In the genomic region with DNA sequence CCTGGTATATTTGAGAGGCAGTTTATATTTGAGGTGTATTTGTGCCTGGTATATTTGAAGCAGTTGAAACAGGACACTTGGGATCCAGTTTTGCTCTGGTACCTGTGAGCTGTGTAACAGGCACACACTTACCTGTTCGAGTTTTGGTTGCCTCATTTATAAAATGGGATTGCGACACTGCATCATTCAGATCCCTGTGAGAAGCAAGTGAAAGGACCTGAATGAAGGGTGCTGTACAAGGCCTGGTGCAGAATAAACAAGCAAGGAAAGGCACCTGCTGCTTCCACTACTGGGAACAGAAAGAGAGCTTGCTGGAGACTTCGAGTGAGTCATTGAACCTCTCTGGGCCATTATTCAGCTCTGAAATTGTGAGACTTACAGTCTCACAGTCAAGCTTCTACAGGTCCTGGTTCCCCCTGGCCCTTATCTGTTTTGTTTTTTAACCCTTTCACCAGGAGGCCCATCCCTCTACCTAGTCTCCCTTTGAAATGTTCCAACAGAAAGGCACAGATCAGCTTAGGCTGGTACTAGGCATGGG, we compare ENCODE assay signal across 28 cellular contexts. TPM values are rescaled to one million over a fixed set of nuclear protein-coding genes. Genes with fewer than 3 reads are reported as not detected.
"Had no signal": no experiment of that assay in that cellular context is flagged by ENCODE, and none has a peak within 500 bp of the region (broad histone marks: within the 10 kb centered on the region; RNA-seq: fewer than 3 reads in every experiment).

No MANE protein-coding gene starts in this region.

- H3K9me3 Mint-ChIP-seq: activated B cell treated with CpG ODN at 0.5 μM for 24 hours; activated CD8-positive, alpha-beta T cell treated with anti-CD3 and anti-CD28 coated beads for 36 hours; activated naive CD8-positive, alpha-beta T cell treated with anti-CD3 and anti-CD28 coated beads, Interleukin-2, amount 10 ng/mL, durations not matched to agents 7 days and 5 days; activated T-helper 17 cell treated with anti-CD3 and anti-CD28 coated beads, Interleukin-2, amount 50 U/mL, for 72 hours; effector memory CD8-positive, alpha-beta T cell; stimulated activated naive B cell treated with anti-CD40 and anti-IgM and Interleukin-4, amounts not matched to agents 10 μg/mL and 1 μg/mL and 100 μg/mL, for 72 hours had no signal

- H3K27me3 Mint-ChIP-seq: activated B cell treated with CpG ODN at 0.5 μM for 24 hours; stimulated activated naive B cell treated with anti-CD40 and anti-IgM and Interleukin-4, amounts not matched to agents 10 μg/mL and 1 μg/mL and 100 μg/mL, for 72 hours had no signal

- H3K36me3 ChIP-seq: sigmoid colon, thoracic aorta had no signal

- H3K27me3 ChIP-seq: foreskin keratinocyte, hepatocyte, sigmoid colon had no signal

- H3K4me3 Mint-ChIP-seq: activated B cell treated with CpG ODN at 0.5 μM for 24 hours; activated CD8-positive, alpha-beta T cell treated with anti-CD3 and anti-CD28 coated beads for 36 hours; activated naive CD8-positive, alpha-beta T cell treated with anti-CD3 and anti-CD28 coated beads, Interleukin-2, amount 10 ng/mL, durations not matched to agents 7 days and 5 days; activated T-helper 17 cell treated with anti-CD3 and anti-CD28 coated beads, Interleukin-2, amount 50 U/mL, for 72 hours; effector memory CD8-positive, alpha-beta T cell; stimulated activated naive B cell treated with anti-CD40 and anti-IgM and Interleukin-4, amounts not matched to agents 10 μg/mL and 1 μg/mL and 100 μg/mL, for 72 hours had no signal

- DNase-seq: activated B cell treated with CpG ODN at 0.5 μM for 24 hours; activated CD4-positive, alpha-beta T cell treated with anti-CD3 and anti-CD28 coated beads for 4 hours; activated CD8-positive, alpha-beta T cell treated with anti-CD3 and anti-CD28 coated beads for 36 hours; activated naive CD4-positive, alpha-beta T cell; activated naive CD8-positive, alpha-beta T cell treated with anti-CD3 and anti-CD28 coated beads, Interleukin-2, amount 10 ng/mL, durations not matched to agents 7 days and 5 days; activated T-cell treated with anti-CD3 and anti-CD28 coated beads, Interleukin-2, amount 50 U/mL, for 1 hour; amygdala; dermis blood vessel endothelial cell; effector memory CD8-positive, alpha-beta T cell; foreskin keratinocyte; left cardiac atrium; occipital lobe; posterior cingulate gyrus; sigmoid colon; stimulated activated CD4-positive, alpha-beta T cell treated with anti-CD3 and anti-CD28 coated beads, Interleukin-4, amount 100 ng/mL, for 24 hours; stimulated activated naive B cell treated with anti-CD40 and anti-IgM and Interleukin-4, amounts not matched to agents 10 μg/mL and 1 μg/mL and 100 μg/mL, for 72 hours; T-helper 9 cell had no signal

- H3K4me2 ChIP-seq: hepatocyte had no signal

- H3K4me1 ChIP-seq: foreskin keratinocyte, sigmoid colon had no signal

- H3K36me3 Mint-ChIP-seq: activated naive CD8-positive, alpha-beta T cell treated with anti-CD3 and anti-CD28 coated beads, Interleukin-2, amount 10 ng/mL, durations not matched to agents 7 days and 5 days; stimulated activated naive B cell treated with anti-CD40 and anti-IgM and Interleukin-4, amounts not matched to agents 10 μg/mL and 1 μg/mL and 100 μg/mL, for 72 hours had no signal

- H3K27ac ChIP-seq: epithelial cell of prostate, foreskin keratinocyte, hepatocyte, sigmoid colon, thoracic aorta had no signal

- H2AFZ ChIP-seq: hepatocyte had no signal

- H3K4me1 Mint-ChIP-seq: activated T-helper 17 cell treated with anti-CD3 and anti-CD28 coated beads, Interleukin-2, amount 50 U/mL, for 72 hours had no signal

- H3K9me3 ChIP-seq: sigmoid colon, thoracic aorta had no signal

- ATAC-seq: activated CD8-positive, alpha-beta T cell treated with anti-CD3 and anti-CD28 coated beads for 36 hours; activated T-helper 17 cell treated with anti-CD3 and anti-CD28 coated beads, Interleukin-2, amount 50 U/mL, for 72 hours; effector memory CD8-positive, alpha-beta T cell; foreskin keratinocyte; left cardiac atrium; stimulated activated naive B cell treated with anti-CD40 and anti-IgM and Interleukin-4, amounts not matched to agents 10 μg/mL and 1 μg/mL and 100 μg/mL, for 72 hours had no signal

- H3K27ac Mint-ChIP-seq: activated CD8-positive, alpha-beta T cell treated with anti-CD3 and anti-CD28 coated beads for 36 hours; activated naive CD8-positive, alpha-beta T cell treated with anti-CD3 and anti-CD28 coated beads, Interleukin-2, amount 10 ng/mL, durations not matched to agents 7 days and 5 days; activated T-helper 17 cell treated with anti-CD3 and anti-CD28 coated beads, Interleukin-2, amount 50 U/mL, for 72 hours; effector memory CD8-positive, alpha-beta T cell; stimulated activated naive B cell treated with anti-CD40 and anti-IgM and Interleukin-4, amounts not matched to agents 10 μg/mL and 1 μg/mL and 100 μg/mL, for 72 hours had no signal

- H3K4me3 ChIP-seq: hepatocyte, sigmoid colon, thoracic aorta had no signal

- H3K79me2 ChIP-seq: hepatocyte had no signal

RNA-seq across cellular contexts. Expression of a gene that starts 11.5 kb away (rescaled TPM):
- total RNA-seq: activated B cell treated with CpG ODN at 0.5 μM for 24 hours; activated CD8-positive, alpha-beta T cell treated with anti-CD3 and anti-CD28 coated beads for 36 hours; activated naive CD8-positive, alpha-beta T cell treated with anti-CD3 and anti-CD28 coated beads, Interleukin-2, amount 10 ng/mL, durations not matched to agents 7 days and 5 days; activated T-helper 17 cell treated with anti-CD3 and anti-CD28 coated beads, Interleukin-2, amount 50 U/mL, for 72 hours; cardiac septum; dermis blood vessel endothelial cell; fibroblast of lung; foreskin keratinocyte; left cardiac atrium; lung microvascular endothelial cell; mononuclear cell; occipital lobe; renal cortical epithelial cell; sigmoid colon; thoracic aorta; ureter had no signal
- polyA plus RNA-seq: fibroblast of lung, foreskin keratinocyte, neural cell had no signal

RNA-seq across cellular contexts. Expression of a gene that starts 14.1 kb away (rescaled TPM):
- total RNA-seq: activated B cell treated with CpG ODN at 0.5 μM for 24 hours; activated CD8-positive, alpha-beta T cell treated with anti-CD3 and anti-CD28 coated beads for 36 hours; activated naive CD8-positive, alpha-beta T cell treated with anti-CD3 and anti-CD28 coated beads, Interleukin-2, amount 10 ng/mL, durations not matched to agents 7 days and 5 days; activated T-helper 17 cell treated with anti-CD3 and anti-CD28 coated beads, Interleukin-2, amount 50 U/mL, for 72 hours; cardiac septum; dermis blood vessel endothelial cell; fibroblast of lung; lung microvascular endothelial cell; mononuclear cell; occipital lobe; sigmoid colon; thoracic aorta; ureter had no signal
- polyA plus RNA-seq: fibroblast of lung, foreskin keratinocyte, neural cell had no signal

RNA-seq across cellular contexts. Expression of a gene that starts 38.9 kb away (rescaled TPM):
- total RNA-seq: activated B cell treated with CpG ODN at 0.5 μM for 24 hours; activated CD8-positive, alpha-beta T cell treated with anti-CD3 and anti-CD28 coated beads for 36 hours; activated naive CD8-positive, alpha-beta T cell treated with anti-CD3 and anti-CD28 coated beads, Interleukin-2, amount 10 ng/mL, durations not matched to agents 7 days and 5 days; activated T-helper 17 cell treated with anti-CD3 and anti-CD28 coated beads, Interleukin-2, amount 50 U/mL, for 72 hours; cardiac septum; dermis blood vessel endothelial cell; fibroblast of lung; lung microvascular endothelial cell; mononuclear cell; renal cortical epithelial cell; sigmoid colon; thoracic aorta; ureter had no signal
- polyA plus RNA-seq: fibroblast of lung had no signal
